26 cellular contexts compared by ENCODE assay signal in genomic region chr2:225842939-225843338, GRCh38.
DNase-seq lines count a peak whose midpoint lies in the region; ATAC-seq and TF ChIP-seq lines count a peak whose summit lies in the region.
"Had no signal": no experiment of that assay in that cellular context is flagged by ENCODE, and none has a peak within 500 bp of the region (broad histone marks: within the 10 kb centered on the region; RNA-seq: fewer than 3 reads in every experiment).

No MANE protein-coding gene starts in this region.

- H3K4me1 Mint-ChIP-seq in activated CD8-positive, alpha-beta T cell treated with anti-CD3 and anti-CD28 coated beads, Interleukin-2, amount 10 ng/mL, durations not matched to agents 7 days and 5 days (ENCODE audit: low read depth), result no peaks in the 10 kb centered on the region
- H3K4me1 Mint-ChIP-seq in activated T-helper 17 cell treated with anti-CD3 and anti-CD28 coated beads, Interleukin-2, amount 50 U/mL, for 72 hours, result no peaks in the 10 kb centered on the region
- H3K4me1 Mint-ChIP-seq: stimulated activated naive B cell treated with anti-CD40 and anti-IgM and Interleukin-4, amounts not matched to agents 10 μg/mL and 1 μg/mL and 100 μg/mL, for 72 hours; WTC11 had no signal

- no peaks in the 10 kb centered on the region for H3K27me3 Mint-ChIP-seq in activated CD8-positive, alpha-beta T cell treated with anti-CD3 and anti-CD28 coated beads, Interleukin-2, amount 10 ng/mL, durations not matched to agents 7 days and 5 days (ENCODE audit: low read depth)
- H3K27me3 Mint-ChIP-seq in activated T-helper 17 cell treated with anti-CD3 and anti-CD28 coated beads, Interleukin-2, amount 50 U/mL, for 72 hours, result peaks cover 8% of the 10 kb centered on the region
- H3K27me3 Mint-ChIP-seq: activated CD4-positive, alpha-beta memory T cell treated with anti-CD3 and anti-CD28 coated beads for 36 hours; stimulated activated naive B cell treated with anti-CD40 and anti-IgM and Interleukin-4, amounts not matched to agents 10 μg/mL and 1 μg/mL and 100 μg/mL, for 72 hours had no signal

- DNase-seq in BJ (ENCODE audit: low read depth) (peak; percentile 24), NCI-H69 (lab: John Stamatoyannopoulos, UW) (peak; percentile 70), fibroblast of gingiva (ENCODE audit: low read depth) (peak; percentile 93), renal cortical epithelial cell (ENCODE audit: low read depth) (peak; percentile 47), H7 (no peak), GM19238 (ENCODE audit: insufficient read length, low spot score) (no peak)
- DNase-seq in activated CD8-positive, alpha-beta T cell treated with anti-CD3 and anti-CD28 coated beads, Interleukin-2, amount 10 ng/mL, durations not matched to agents 7 days and 5 days, result no peak
- DNase-seq: activated CD4-positive, alpha-beta memory T cell treated with anti-CD3 and anti-CD28 coated beads for 36 hours; activated T-cell treated with anti-CD3 and anti-CD28 coated beads, Interleukin-2, amount 50 U/mL, for 4 hours; AML-193; COR-L47; cortex of kidney; GOT3; head of caudate nucleus; NCI-H146; NCI-H748 treated with DMSO at 0.1 percent for 48 hours; occipital lobe; PC-3; right lobe of liver; SIG-M5; stimulated activated naive B cell treated with anti-CD40 and anti-IgM and Interleukin-4, amounts not matched to agents 10 μg/mL and 1 μg/mL and 100 μg/mL, for 72 hours; thyroid gland had no signal

- POLR2A ChIA-PET in BJ (lab: Charles Lee), result no interaction called here
- POLR2A ChIA-PET in activated CD8-positive, alpha-beta T cell treated with anti-CD3 and anti-CD28 coated beads, Interleukin-2, amount 10 ng/mL, durations not matched to agents 7 days and 5 days (lab: Charles Lee), result no interaction called here

- no peaks in the 10 kb centered on the region for H3K36me3 ChIP-seq in BJ (ENCODE audit: control insufficient read depth, insufficient read depth, low read length)
- H3K36me3 ChIP-seq in H7 (replicated peaks; ENCODE audit: control insufficient read depth, insufficient read depth, low read length), result no peaks in the 10 kb centered on the region
- H3K36me3 ChIP-seq: right lobe of liver, thyroid gland had no signal

- CTCF ChIA-PET in BJ (lab: Yijun Ruan, JAX), result interaction anchor here (1.5 kb wide), 1 partner anchor 33 kb away, joined by 3 read pairs; no protein-coding TSS in a partner anchor
- CTCF ChIA-PET in activated CD8-positive, alpha-beta T cell treated with anti-CD3 and anti-CD28 coated beads, Interleukin-2, amount 10 ng/mL, durations not matched to agents 7 days and 5 days (lab: Charles Lee), result no interaction called here

- no peaks in the 10 kb centered on the region for H3K27me3 ChIP-seq in BJ (ENCODE audit: control insufficient read depth, insufficient read depth, low read length)
- H3K27me3 ChIP-seq in H7 (ENCODE audit: control insufficient read depth, insufficient read depth, low read length), result no peaks in the 10 kb centered on the region
- H3K27me3 ChIP-seq: right lobe of liver, thyroid gland had no signal

- no peak for TF ChIP-seq CTCF in BJ (IDR thresholded peaks at IDR 0.05; ENCODE audit: insufficient read depth, low read depth, low read length)

- no peak overlapping the region for H3K4me3 Mint-ChIP-seq in activated CD8-positive, alpha-beta T cell treated with anti-CD3 and anti-CD28 coated beads, Interleukin-2, amount 10 ng/mL, durations not matched to agents 7 days and 5 days
- H3K4me3 Mint-ChIP-seq in activated T-helper 17 cell treated with anti-CD3 and anti-CD28 coated beads, Interleukin-2, amount 50 U/mL, for 72 hours, result no peak overlapping the region
- H3K4me3 Mint-ChIP-seq: activated CD4-positive, alpha-beta memory T cell treated with anti-CD3 and anti-CD28 coated beads for 36 hours; activated T-cell treated with anti-CD3 and anti-CD28 coated beads, Interleukin-2, amount 50 U/mL, for 4 hours; stimulated activated naive B cell treated with anti-CD40 and anti-IgM and Interleukin-4, amounts not matched to agents 10 μg/mL and 1 μg/mL and 100 μg/mL, for 72 hours; T-helper 2 cell treated with Interferon-gamma antibody and Interleukin-4, amounts not matched to agents 5 μg/mL and 100 μg/mL, for 36 hours; WTC11 had no signal

- H3K4me3 ChIP-seq in BJ (ENCODE audit: low read depth, low read length) (no peak overlapping the region), H7 (ENCODE audit: insufficient read depth, low read depth, low read length) (no peak overlapping the region)
- H3K4me3 ChIP-seq: right lobe of liver, thyroid gland had no signal

- no peak for ATAC-seq in activated CD8-positive, alpha-beta T cell treated with anti-CD3 and anti-CD28 coated beads, Interleukin-2, amount 10 ng/mL, durations not matched to agents 7 days and 5 days
- no peak for ATAC-seq in activated T-helper 17 cell treated with anti-CD3 and anti-CD28 coated beads, Interleukin-2, amount 50 U/mL, for 72 hours (replicated peaks)
- ATAC-seq: activated naive CD4-positive, alpha-beta T cell treated with anti-CD3 and anti-CD28 coated beads, Interleukin-2, amount 50 U/mL, for 72 hours; activated T-cell treated with anti-CD3 and anti-CD28 coated beads, Interleukin-2, amount 50 U/mL, for 4 hours; PC-3; stimulated activated naive B cell treated with anti-CD40 and anti-IgM and Interleukin-4, amounts not matched to agents 10 μg/mL and 1 μg/mL and 100 μg/mL, for 72 hours; WTC11 had no signal

- H3K9me3 Mint-ChIP-seq in activated CD8-positive, alpha-beta T cell treated with anti-CD3 and anti-CD28 coated beads, Interleukin-2, amount 10 ng/mL, durations not matched to agents 7 days and 5 days (ENCODE audit: insufficient read depth), result no peaks in the 10 kb centered on the region
- no peaks in the 10 kb centered on the region for H3K9me3 Mint-ChIP-seq in activated T-helper 17 cell treated with anti-CD3 and anti-CD28 coated beads, Interleukin-2, amount 50 U/mL, for 72 hours
- H3K9me3 Mint-ChIP-seq: activated CD4-positive, alpha-beta memory T cell treated with anti-CD3 and anti-CD28 coated beads for 36 hours; activated T-cell treated with anti-CD3 and anti-CD28 coated beads, Interleukin-2, amount 50 U/mL, for 4 hours; stimulated activated naive B cell treated with anti-CD40 and anti-IgM and Interleukin-4, amounts not matched to agents 10 μg/mL and 1 μg/mL and 100 μg/mL, for 72 hours; T-helper 2 cell treated with Interferon-gamma antibody and Interleukin-4, amounts not matched to agents 5 μg/mL and 100 μg/mL, for 36 hours; WTC11 had no signal

- no peaks in the 10 kb centered on the region for H3K36me3 Mint-ChIP-seq in activated CD8-positive, alpha-beta T cell treated with anti-CD3 and anti-CD28 coated beads, Interleukin-2, amount 10 ng/mL, durations not matched to agents 7 days and 5 days (ENCODE audit: low read depth)
- no peaks in the 10 kb centered on the region for H3K36me3 Mint-ChIP-seq in activated T-helper 17 cell treated with anti-CD3 and anti-CD28 coated beads, Interleukin-2, amount 50 U/mL, for 72 hours (ENCODE audit: low read depth)
- H3K36me3 Mint-ChIP-seq: activated CD4-positive, alpha-beta memory T cell treated with anti-CD3 and anti-CD28 coated beads for 36 hours; activated naive CD4-positive, alpha-beta T cell treated with anti-CD3 and anti-CD28 coated beads, Interleukin-2, amount 50 U/mL, for 72 hours; stimulated activated naive B cell treated with anti-CD40 and anti-IgM and Interleukin-4, amounts not matched to agents 10 μg/mL and 1 μg/mL and 100 μg/mL, for 72 hours; WTC11 had no signal

- H3K27ac Mint-ChIP-seq in activated CD8-positive, alpha-beta T cell treated with anti-CD3 and anti-CD28 coated beads, Interleukin-2, amount 10 ng/mL, durations not matched to agents 7 days and 5 days, result no peak overlapping the region
- H3K27ac Mint-ChIP-seq in activated T-helper 17 cell treated with anti-CD3 and anti-CD28 coated beads, Interleukin-2, amount 50 U/mL, for 72 hours, result no peak overlapping the region
- H3K27ac Mint-ChIP-seq: activated CD4-positive, alpha-beta memory T cell treated with anti-CD3 and anti-CD28 coated beads for 36 hours; activated naive CD4-positive, alpha-beta T cell treated with anti-CD3 and anti-CD28 coated beads, Interleukin-2, amount 50 U/mL, for 72 hours; stimulated activated naive B cell treated with anti-CD40 and anti-IgM and Interleukin-4, amounts not matched to agents 10 μg/mL and 1 μg/mL and 100 μg/mL, for 72 hours; T-helper 2 cell treated with Interferon-gamma antibody and Interleukin-4, amounts not matched to agents 5 μg/mL and 100 μg/mL, for 36 hours; WTC11 had no signal

Comparison
In these comparisons a context has a peak if more than half of its experiments do, and no peak if none do; other contexts are left out.
1. DNase-seq: peak in BJ (single experiment), NCI-H69 (single experiment), fibroblast of gingiva (single experiment) and renal cortical epithelial cell (single experiment); none in H7 (single experiment), GM19238 (single experiment) and activated CD8-positive, alpha-beta T cell treated with anti-CD3 and anti-CD28 coated beads, Interleukin-2, amount 10 ng/mL, durations not matched to agents 7 days and 5 days (single experiment).